20 cellular contexts compared by ENCODE assay signal in the genomic region with DNA sequence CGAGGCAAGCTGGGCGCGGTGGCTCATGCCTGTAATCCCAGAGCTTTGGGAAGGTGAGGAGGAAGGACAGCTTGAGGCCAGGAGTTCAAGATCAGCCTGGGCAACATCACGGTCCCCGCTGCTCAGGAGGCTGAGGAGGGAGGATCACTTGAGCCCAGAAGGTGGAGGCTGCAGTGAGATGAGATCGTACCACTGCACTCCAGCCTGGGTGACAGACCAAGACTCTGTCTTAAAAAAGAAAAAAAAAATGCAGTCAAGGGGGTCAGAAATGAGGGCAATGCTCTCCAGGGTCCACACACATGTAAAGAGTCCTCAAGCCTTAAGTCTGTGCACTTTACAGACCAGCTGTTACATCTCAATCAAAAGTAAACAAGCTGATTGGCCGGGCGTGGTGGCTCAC.
DNase-seq lines count a peak whose midpoint lies in the region; ATAC-seq and TF ChIP-seq lines count a peak whose summit lies in the region.
"Had no signal": no experiment of that assay in that cellular context is flagged by ENCODE, and none has a peak within 500 bp of the region (broad histone marks: within the 10 kb centered on the region; RNA-seq: fewer than 3 reads in every experiment).

No MANE protein-coding gene starts in this region.

- POLR2A ChIA-PET in RWPE1 (lab: Yijun Ruan, JAX; ENCODE audit: low non-redundant PET): no interaction called here

- TF ChIP-seq CTCF in RWPE1 (conservative IDR thresholded peaks at IDR 0.05; ENCODE audit: low read depth): no peak

- CTCF ChIA-PET in RWPE1 (lab: Yijun Ruan, JAX): interaction anchor here (0.7 to 1.2 kb wide), 2 partner anchors 79 to 502 kb away, joined by 6 to 7 read pairs; no protein-coding TSS in a partner anchor

- peak overlapping the region; percentile 23 for H3K4me3 Mint-ChIP-seq in activated naive CD4-positive, alpha-beta T cell treated with anti-CD3 and anti-CD28 coated beads, Interleukin-2, amount 50 U/mL, for 24 hours
- no peak overlapping the region for H3K4me3 Mint-ChIP-seq in memory B cell
- H3K4me3 Mint-ChIP-seq: HFFc6 had no signal

- no peaks in the 10 kb centered on the region for H3K27me3 Mint-ChIP-seq in activated naive CD4-positive, alpha-beta T cell treated with anti-CD3 and anti-CD28 coated beads, Interleukin-2, amount 50 U/mL, for 24 hours
- no peaks in the 10 kb centered on the region for H3K27me3 Mint-ChIP-seq in memory B cell

- peaks cover 58% of the 10 kb centered on the region for H3K4me1 Mint-ChIP-seq in activated naive CD4-positive, alpha-beta T cell treated with anti-CD3 and anti-CD28 coated beads, Interleukin-2, amount 50 U/mL, for 24 hours
- peaks cover 21% of the 10 kb centered on the region for H3K4me1 Mint-ChIP-seq in memory B cell

- H3K9me3 Mint-ChIP-seq in activated naive CD4-positive, alpha-beta T cell treated with anti-CD3 and anti-CD28 coated beads, Interleukin-2, amount 50 U/mL, for 24 hours: no peaks in the 10 kb centered on the region
- H3K9me3 Mint-ChIP-seq in memory B cell: no peaks in the 10 kb centered on the region
- H3K9me3 Mint-ChIP-seq: HFFc6 had no signal

- peaks cover 2% of the 10 kb centered on the region for H3K36me3 Mint-ChIP-seq in activated naive CD4-positive, alpha-beta T cell treated with anti-CD3 and anti-CD28 coated beads, Interleukin-2, amount 50 U/mL, for 24 hours
- peaks cover 15% of the 10 kb centered on the region for H3K36me3 Mint-ChIP-seq in memory B cell

- H3K27ac ChIP-seq in RWPE1: peak overlapping the region; percentile 59
- H3K27ac ChIP-seq: HL-60 had no signal

- peak overlapping the region; percentile 62 for H3K27ac Mint-ChIP-seq in activated naive CD4-positive, alpha-beta T cell treated with anti-CD3 and anti-CD28 coated beads, Interleukin-2, amount 50 U/mL, for 24 hours
- peak overlapping the region; percentile 100 for H3K27ac Mint-ChIP-seq in memory B cell
- H3K27ac Mint-ChIP-seq: HFFc6 had no signal

- ATAC-seq in memory B cell (ENCODE audit: low read depth): no peak

- no peak for DNase-seq in activated naive CD4-positive, alpha-beta T cell (lab: John Stamatoyannopoulos, UW)
- no peak for DNase-seq in RWPE1 (ENCODE audit: low spot score)
- DNase-seq in memory B cell (ENCODE audit: low spot score in 2 of 2): no peak
- DNase-seq in activated CD8-positive, alpha-beta memory T cell treated with anti-CD3 and anti-CD28 coated beads, Interleukin-2, amount 50 U/mL, for 48 hours: no peak
- DNase-seq in NCI-H524 (lab: John Stamatoyannopoulos, UW): no peak
- no peak for DNase-seq in activated CD8-positive, alpha-beta memory T cell treated with anti-CD3 and anti-CD28 coated beads for 24 hours
- DNase-seq: AML-193; DMS 273 treated with DMSO at 0.1 percent for 48 hours; HFFc6; KG1; NCI-H1092; NCI-H1694; NCI-H2107; NCI-H226; NCI-H526 treated with DMSO at 0.1 percent for 48 hours; NK-92 treated with Interleukin-12 subunit alpha and Interleukin-12 subunit beta, amount 100 ng/mL, for 24 hours; OCI-M1; RPMI8226 had no signal
